Comparison of ENCODE assay signal across 8 cellular contexts in genomic region chr19:1020868-1021425, GRCh38. TPM values are rescaled to one million over a fixed set of nuclear protein-coding genes. Genes with fewer than 3 reads are reported as not detected.
DNase-seq lines count a peak whose midpoint lies in the region; ATAC-seq and TF ChIP-seq lines count a peak whose summit lies in the region.

TMEM259 (minus strand) TSS chr19:1021123; CDS start chr19:1020996, 127 bp downstream.

- no TSS peak for BruUV-seq in PC-9 (replicated peaks; lab: Mats Ljungman, UMichigan)

- intact Hi-C loops in PC-9 (cut with micrococcal nuclease; ENCODE audit: unreplicated experiment), result loop anchor here (1.0 kb wide), 1 partner anchor 145 kb away; no protein-coding TSS in a partner anchor

- peaks cover 49% of the 10 kb centered on the region for H3K79me2 ChIP-seq in PC-9 (ENCODE audit: low read depth)

- H3K9me3 ChIP-seq in PC-9 (ENCODE audit: insufficient read depth, low read depth), result no peaks in the 10 kb centered on the region

- no peaks in the 10 kb centered on the region for H3K36me3 ChIP-seq in PC-9 (ENCODE audit: low read depth)

- H3K27me3 ChIP-seq in PC-9 (ENCODE audit: insufficient read depth, low read depth), result no peaks in the 10 kb centered on the region

- no peaks in the 10 kb centered on the region for H3K9me2 ChIP-seq in PC-9 (ENCODE audit: insufficient read depth)

- TF ChIP-seq CTCF in PC-9 (conservative IDR thresholded peaks at IDR 0.05) (no peak), epithelial cell of esophagus (IDR thresholded peaks at IDR 0.05; ENCODE audit: insufficient read depth, low read depth, low read length, missing control alignments) (no peak)

- DNase-seq in DMS53 (lab: John Stamatoyannopoulos, UW), result peak; percentile 98
- peak; percentile 97 for DNase-seq in KBM-7
- peak; percentile 82 to 97 for DNase-seq in PC-9
- peak; percentile 97 for DNase-seq in activated T-cell treated with anti-CD3 and anti-CD28 coated beads for 48 hours (ENCODE audit: low read depth)
- peak; percentile 98 for DNase-seq in epithelial cell of esophagus (ENCODE audit: low read depth)
- peak; percentile 98 for DNase-seq in mucosa of gallbladder (ENCODE audit: low spot score)
- DNase-seq in stimulated activated CD8-positive, alpha-beta memory T cell treated with anti-CD3 and anti-CD28 coated beads, Interleukin-4, amount 100 ng/mL, for 24 hours (ENCODE audit: low read depth), result peak; percentile 94

- peaks cover 40% of the 10 kb centered on the region for H4K20me1 ChIP-seq in PC-9 (ENCODE audit: insufficient read depth)

- H3K27ac ChIP-seq in PC-9, result peak within 1 kb of the TSS; percentile 77

- peak; percentile 65 for ATAC-seq in GM21717 (IDR thresholded peaks at IDR 0.05; ENCODE audit: unreplicated experiment)

- peaks cover 38% of the 10 kb centered on the region for H3F3A ChIP-seq in PC-9 (ENCODE audit: insufficient read depth, low read depth)

- CTCF ChIA-PET in PC-9 (lab: Charles Lee), result no interaction called here

- H3K4me2 ChIP-seq in PC-9, result peak within 1 kb of the TSS; percentile 95

- no peak within 1 kb of the TSS; the same call in 1 of the 2 replicates for H2AFZ ChIP-seq in PC-9

- H3K4me3 ChIP-seq in PC-9 (peak within 1 kb of the TSS; percentile 86), epithelial cell of esophagus (ENCODE audit: low read length) (peak within 1 kb of the TSS; percentile 94)

- in situ Hi-C loops in KBM-7 (cut with MboI; ENCODE audit: low pct_unique_long_range_greater_than_20kb, low sequenced_read_pairs), result no loop called here

- peaks cover 37% of the 10 kb centered on the region for H3K4me1 ChIP-seq in PC-9 (replicated peaks; ENCODE audit: insufficient read depth)

- POLR2A ChIA-PET in PC-9 (lab: Charles Lee; ENCODE audit: unreplicated experiment), result interaction anchor here (0.7 kb wide), 1 partner anchor 9 kb away, joined by 6 read pairs; no protein-coding TSS in a partner anchor

RNA-seq across cellular contexts. Expression of gene TMEM259, which starts in this region (rescaled TPM):
- total RNA-seq in PC-9 (2021), result 155 and 162 TPM in 2 replicates
- 182 TPM for total RNA-seq in mucosa of gallbladder

Comparison
In these comparisons a context has a peak if more than half of its experiments do, and no peak if none do; other contexts are left out.
1. Peak in every context shown above with its lines: DNase-seq, ATAC-seq, H3K4me3 ChIP-seq and H3K27ac ChIP-seq.